ENCODE assay signal across 11 cellular contexts in the genomic region with DNA sequence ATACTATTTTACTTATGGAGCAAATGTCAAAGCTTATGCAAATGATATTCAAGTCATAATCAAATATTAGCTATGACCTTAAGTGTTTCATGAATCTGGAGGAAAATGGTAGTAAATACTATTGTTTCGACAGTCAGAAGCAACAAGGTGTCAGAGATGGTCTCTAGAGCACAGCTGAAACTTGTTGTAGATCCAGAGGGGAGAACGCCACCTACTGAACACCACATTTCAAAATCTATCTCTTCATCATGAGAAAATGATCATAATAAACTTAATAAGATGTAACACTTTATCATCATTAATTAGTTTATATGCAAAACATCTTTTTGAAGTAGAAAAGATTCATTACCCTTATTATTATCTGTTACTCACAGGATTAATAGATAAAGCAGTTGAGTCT.
DNase-seq lines count a peak whose midpoint lies in the region; ATAC-seq and TF ChIP-seq lines count a peak whose summit lies in the region.
"Had no signal": no experiment of that assay in that cellular context is flagged by ENCODE, and none has a peak within 500 bp of the region (broad histone marks: within the 10 kb centered on the region; RNA-seq: fewer than 3 reads in every experiment).

No MANE protein-coding gene starts in this region.

- H3K27ac ChIP-seq in CD4-positive, alpha-beta T cell (ENCODE audit: low read depth, low read length), result no peak overlapping the region

- peaks cover 28% of the 10 kb centered on the region for H3K27me3 Mint-ChIP-seq in CD4-positive, alpha-beta T cell
- H3K27me3 Mint-ChIP-seq in central memory CD8-positive, alpha-beta T cell, result peaks cover 46% of the 10 kb centered on the region
- peaks cover 4% of the 10 kb centered on the region for H3K27me3 Mint-ChIP-seq in chondrocyte (ENCODE audit: low read depth)

- no peaks in the 10 kb centered on the region for H3K79me2 ChIP-seq in Loucy (ENCODE audit: insufficient read depth, low read length)

- no peaks in the 10 kb centered on the region for H3K27me3 ChIP-seq in CD4-positive, alpha-beta T cell (ENCODE audit: control insufficient read depth, insufficient read depth, low read length)
- H3K27me3 ChIP-seq in Loucy (ENCODE audit: insufficient read depth, low read length, poor library complexity, severe bottlenecking), result no peaks in the 10 kb centered on the region

- peaks cover 6% of the 10 kb centered on the region for H3K9me3 Mint-ChIP-seq in CD4-positive, alpha-beta T cell
- H3K9me3 Mint-ChIP-seq in central memory CD8-positive, alpha-beta T cell, result no peaks in the 10 kb centered on the region
- H3K9me3 Mint-ChIP-seq in chondrocyte (ENCODE audit: low read depth), result peaks cover 11% of the 10 kb centered on the region

- no peak overlapping the region for H3K27ac Mint-ChIP-seq in CD4-positive, alpha-beta T cell
- no peak overlapping the region for H3K27ac Mint-ChIP-seq in central memory CD8-positive, alpha-beta T cell (ENCODE audit: low read depth)
- no peak overlapping the region for H3K27ac Mint-ChIP-seq in chondrocyte (ENCODE audit: unreplicated experiment)
- H3K27ac Mint-ChIP-seq: brain; T-helper 1 cell treated with Interleukin-12 subunit alpha and Interleukin-12 subunit beta and Interleukin-4 antibody, amounts not matched to agents 30 μg/mL and 1 μg/mL, for 36 hours had no signal

- DNase-seq in AG09309 (ENCODE audit: low read depth) (peak; percentile 10), erythroblast (lab: John Stamatoyannopoulos, UW) (no peak), chondrocyte (ENCODE audit: low spot score) (no peak), NCI-H1930 (lab: John Stamatoyannopoulos, UW) (no peak)
- peak in 1 of 10 experiments; percentile 17 for DNase-seq in CD4-positive, alpha-beta T cell
- DNase-seq in central memory CD8-positive, alpha-beta T cell (ENCODE audit: low spot score in 2 of 2), result peak in 1 of 2 donors; percentile 13
- DNase-seq: H7, NCI-H187 had no signal

- H3K9ac ChIP-seq in Loucy (ENCODE audit: low read depth, low read length, poor library complexity, severe bottlenecking), result no peak overlapping the region

- no peak overlapping the region for H2AFZ ChIP-seq in Loucy (ENCODE audit: low read length)

- H3F3A ChIP-seq in Loucy (ENCODE audit: low read depth), result no peaks in the 10 kb centered on the region

- H4K20me1 ChIP-seq in Loucy (ENCODE audit: insufficient read depth, low read length, poor library complexity, severe bottlenecking), result no peaks in the 10 kb centered on the region

- TF ChIP-seq POLR2A in erythroblast (IDR thresholded peaks at IDR 0.05; ENCODE audit: low read length), result no peak

- no peaks in the 10 kb centered on the region for H3K36me3 Mint-ChIP-seq in CD4-positive, alpha-beta T cell (ENCODE audit: low read depth)
- no peaks in the 10 kb centered on the region for H3K36me3 Mint-ChIP-seq in central memory CD8-positive, alpha-beta T cell (ENCODE audit: insufficient read depth)
- H3K36me3 Mint-ChIP-seq in chondrocyte (ENCODE audit: low read depth), result no peaks in the 10 kb centered on the region
- H3K36me3 Mint-ChIP-seq: brain had no signal

- CTCF ChIA-PET in CD4-positive, alpha-beta T cell (lab: Charles Lee), result interaction anchor here (0.6 to 1.2 kb wide), 4 partner anchors 71 to 423 kb away, joined by 3 to 4 read pairs (median 3); no protein-coding TSS in a partner anchor

- H3K4me2 ChIP-seq in Loucy (ENCODE audit: low read depth, low read length, poor library complexity, severe bottlenecking), result no peak overlapping the region

- H3K4me1 Mint-ChIP-seq in CD4-positive, alpha-beta T cell (ENCODE audit: low read depth), result no peaks in the 10 kb centered on the region
- H3K4me1 Mint-ChIP-seq in central memory CD8-positive, alpha-beta T cell, result no peaks in the 10 kb centered on the region
- no peaks in the 10 kb centered on the region for H3K4me1 Mint-ChIP-seq in chondrocyte (ENCODE audit: low read depth)
- H3K4me1 Mint-ChIP-seq: brain had no signal

- H3K4me3 ChIP-seq in AG09309 (ENCODE audit: control insufficient read depth, low read depth, low read length) (no peak overlapping the region), Loucy (ENCODE audit: low read length, poor library complexity, severe bottlenecking) (no peak overlapping the region)

- H3K36me3 ChIP-seq in Loucy (ENCODE audit: insufficient read depth, low read length), result no peaks in the 10 kb centered on the region

- H3K9me2 ChIP-seq in Loucy (replicated peaks; ENCODE audit: low read depth, low read length), result no peaks in the 10 kb centered on the region

- no peaks in the 10 kb centered on the region for H3K4me1 ChIP-seq in Loucy (ENCODE audit: insufficient read depth, low read length, poor library complexity, severe bottlenecking)

- H3K4me3 Mint-ChIP-seq in CD4-positive, alpha-beta T cell, result no peak overlapping the region
- H3K4me3 Mint-ChIP-seq in central memory CD8-positive, alpha-beta T cell, result no peak overlapping the region
- no peak overlapping the region for H3K4me3 Mint-ChIP-seq in chondrocyte (ENCODE audit: unreplicated experiment)
- H3K4me3 Mint-ChIP-seq: brain; T-helper 1 cell treated with Interleukin-12 subunit alpha and Interleukin-12 subunit beta and Interleukin-4 antibody, amounts not matched to agents 30 μg/mL and 1 μg/mL, for 36 hours had no signal

- TF ChIP-seq CTCF in AG09309 (IDR thresholded peaks at IDR 0.05; ENCODE audit: control insufficient read depth, insufficient read depth, low read depth, low read length, missing control alignments) (peak; percentile 29), Loucy (conservative IDR thresholded peaks at IDR 0.05; ENCODE audit: low read length) (peak; percentile 78), chondrocyte (IDR thresholded peaks at IDR 0.05) (no peak)
- TF ChIP-seq CTCF in CD4-positive, alpha-beta T cell (IDR thresholded peaks at IDR 0.05), result peak; percentile 43

- peak; percentile 83 for ATAC-seq in CD4-positive, alpha-beta T cell (ENCODE audit: poor library complexity)
- peak; percentile 77 for ATAC-seq in central memory CD8-positive, alpha-beta T cell (replicated peaks; ENCODE audit: extremely low read depth, poor library complexity, severe bottlenecking)

- intact Hi-C loops in CD4-positive, alpha-beta T cell (cut with DNase I, micrococcal nuclease), result loop anchor here (1.0 to 10.0 kb wide), 7 partner anchors 141 to 742 kb away; a partner anchor contains a TSS

- POLR2A ChIA-PET in CD4-positive, alpha-beta T cell (lab: Charles Lee), result interaction anchor here (0.9 kb wide), 1 partner anchor 141 kb away, joined by 3 read pairs; no protein-coding TSS in a partner anchor

- peaks cover 9% of the 10 kb centered on the region for H3K9me3 ChIP-seq in CD4-positive, alpha-beta T cell (ENCODE audit: control insufficient read depth, low read length)
- H3K9me3 ChIP-seq in Loucy (ENCODE audit: insufficient read depth, low read depth, low read length), result peaks cover 10% of the 10 kb centered on the region; the same call in 1 of the 2 replicates
